Comparison of ENCODE assay signal across 1 cellular context in genomic region chr17:58416396-58416795, GRCh38.
TF ChIP-seq lines count a peak whose summit lies in the region.

No MANE protein-coding gene starts in this region.

TF ChIP-seq in WTC11, 78 proteins besides CTCF, POLR2A, EP300 and RAD21:
- TF ChIP-seq, protein P1, sequence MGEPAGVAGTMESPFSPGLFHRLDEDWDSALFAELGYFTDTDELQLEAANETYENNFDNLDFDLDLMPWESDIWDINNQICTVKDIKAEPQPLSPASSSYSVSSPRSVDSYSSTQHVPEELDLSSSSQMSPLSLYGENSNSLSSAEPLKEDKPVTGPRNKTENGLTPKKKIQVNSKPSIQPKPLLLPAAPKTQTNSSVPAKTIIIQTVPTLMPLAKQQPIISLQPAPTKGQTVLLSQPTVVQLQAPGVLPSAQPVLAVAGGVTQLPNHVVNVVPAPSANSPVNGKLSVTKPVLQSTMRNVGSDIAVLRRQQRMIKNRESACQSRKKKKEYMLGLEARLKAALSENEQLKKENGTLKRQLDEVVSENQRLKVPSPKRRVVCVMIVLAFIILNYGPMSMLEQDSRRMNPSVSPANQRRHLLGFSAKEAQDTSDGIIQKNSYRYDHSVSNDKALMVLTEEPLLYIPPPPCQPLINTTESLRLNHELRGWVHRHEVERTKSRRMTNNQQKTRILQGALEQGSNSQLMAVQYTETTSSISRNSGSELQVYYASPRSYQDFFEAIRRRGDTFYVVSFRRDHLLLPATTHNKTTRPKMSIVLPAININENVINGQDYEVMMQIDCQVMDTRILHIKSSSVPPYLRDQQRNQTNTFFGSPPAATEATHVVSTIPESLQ (CRISPR knock-in tag; IDR thresholded peaks at IDR 0.05) = no peak
- no peak for TF ChIP-seq ZNF138 (CRISPR knock-in tag; conservative IDR thresholded peaks at IDR 0.05)
- TF ChIP-seq CREB1 (CRISPR knock-in tag; IDR thresholded peaks at IDR 0.05) = no peak
- TF ChIP-seq SMAD3 (CRISPR knock-in tag; IDR thresholded peaks at IDR 0.05; ENCODE audit: borderline replicate concordance) = no peak
- no peak for TF ChIP-seq ZBTB21 (CRISPR knock-in tag; IDR thresholded peaks at IDR 0.05; ENCODE audit: borderline replicate concordance)
- no peak for TF ChIP-seq JAZF1 (CRISPR knock-in tag; IDR thresholded peaks at IDR 0.05)
- TF ChIP-seq GABPB1 (CRISPR knock-in tag; IDR thresholded peaks at IDR 0.05) = no peak
- TF ChIP-seq ZNF263 (CRISPR knock-in tag; IDR thresholded peaks at IDR 0.05; ENCODE audit: low read depth) = no peak
- no peak for TF ChIP-seq ETV6 (CRISPR knock-in tag; IDR thresholded peaks at IDR 0.05)
- no peak for TF ChIP-seq PRDM15 (CRISPR knock-in tag; IDR thresholded peaks at IDR 0.05)
- TF ChIP-seq ZNF121 (CRISPR knock-in tag; IDR thresholded peaks at IDR 0.05) = no peak
- TF ChIP-seq CREM (CRISPR knock-in tag; IDR thresholded peaks at IDR 0.05) = no peak
- TF ChIP-seq, protein P2, sequence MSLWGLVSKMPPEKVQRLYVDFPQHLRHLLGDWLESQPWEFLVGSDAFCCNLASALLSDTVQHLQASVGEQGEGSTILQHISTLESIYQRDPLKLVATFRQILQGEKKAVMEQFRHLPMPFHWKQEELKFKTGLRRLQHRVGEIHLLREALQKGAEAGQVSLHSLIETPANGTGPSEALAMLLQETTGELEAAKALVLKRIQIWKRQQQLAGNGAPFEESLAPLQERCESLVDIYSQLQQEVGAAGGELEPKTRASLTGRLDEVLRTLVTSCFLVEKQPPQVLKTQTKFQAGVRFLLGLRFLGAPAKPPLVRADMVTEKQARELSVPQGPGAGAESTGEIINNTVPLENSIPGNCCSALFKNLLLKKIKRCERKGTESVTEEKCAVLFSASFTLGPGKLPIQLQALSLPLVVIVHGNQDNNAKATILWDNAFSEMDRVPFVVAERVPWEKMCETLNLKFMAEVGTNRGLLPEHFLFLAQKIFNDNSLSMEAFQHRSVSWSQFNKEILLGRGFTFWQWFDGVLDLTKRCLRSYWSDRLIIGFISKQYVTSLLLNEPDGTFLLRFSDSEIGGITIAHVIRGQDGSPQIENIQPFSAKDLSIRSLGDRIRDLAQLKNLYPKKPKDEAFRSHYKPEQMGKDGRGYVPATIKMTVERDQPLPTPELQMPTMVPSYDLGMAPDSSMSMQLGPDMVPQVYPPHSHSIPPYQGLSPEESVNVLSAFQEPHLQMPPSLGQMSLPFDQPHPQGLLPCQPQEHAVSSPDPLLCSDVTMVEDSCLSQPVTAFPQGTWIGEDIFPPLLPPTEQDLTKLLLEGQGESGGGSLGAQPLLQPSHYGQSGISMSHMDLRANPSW (CRISPR knock-in tag; conservative IDR thresholded peaks at IDR 0.05; ENCODE audit: low read depth) = no peak
- TF ChIP-seq, protein P3, sequence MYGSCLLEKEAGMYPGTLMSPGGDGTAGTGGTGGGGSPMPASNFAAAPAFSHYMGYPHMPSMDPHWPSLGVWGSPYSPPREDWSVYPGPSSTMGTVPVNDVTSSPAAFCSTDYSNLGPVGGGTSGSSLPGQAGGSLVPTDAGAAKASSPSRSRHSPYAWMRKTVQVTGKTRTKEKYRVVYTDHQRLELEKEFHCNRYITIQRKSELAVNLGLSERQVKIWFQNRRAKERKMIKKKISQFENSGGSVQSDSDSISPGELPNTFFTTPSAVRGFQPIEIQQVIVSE (CRISPR knock-in tag; IDR thresholded peaks at IDR 0.05; ENCODE audit: borderline replicate concordance) = no peak
- no peak for TF ChIP-seq FOXP1 (CRISPR knock-in tag; IDR thresholded peaks at IDR 0.05; ENCODE audit: borderline replicate concordance)
- no peak for TF ChIP-seq E2F5 (CRISPR knock-in tag; IDR thresholded peaks at IDR 0.05)
- TF ChIP-seq, protein P4, sequence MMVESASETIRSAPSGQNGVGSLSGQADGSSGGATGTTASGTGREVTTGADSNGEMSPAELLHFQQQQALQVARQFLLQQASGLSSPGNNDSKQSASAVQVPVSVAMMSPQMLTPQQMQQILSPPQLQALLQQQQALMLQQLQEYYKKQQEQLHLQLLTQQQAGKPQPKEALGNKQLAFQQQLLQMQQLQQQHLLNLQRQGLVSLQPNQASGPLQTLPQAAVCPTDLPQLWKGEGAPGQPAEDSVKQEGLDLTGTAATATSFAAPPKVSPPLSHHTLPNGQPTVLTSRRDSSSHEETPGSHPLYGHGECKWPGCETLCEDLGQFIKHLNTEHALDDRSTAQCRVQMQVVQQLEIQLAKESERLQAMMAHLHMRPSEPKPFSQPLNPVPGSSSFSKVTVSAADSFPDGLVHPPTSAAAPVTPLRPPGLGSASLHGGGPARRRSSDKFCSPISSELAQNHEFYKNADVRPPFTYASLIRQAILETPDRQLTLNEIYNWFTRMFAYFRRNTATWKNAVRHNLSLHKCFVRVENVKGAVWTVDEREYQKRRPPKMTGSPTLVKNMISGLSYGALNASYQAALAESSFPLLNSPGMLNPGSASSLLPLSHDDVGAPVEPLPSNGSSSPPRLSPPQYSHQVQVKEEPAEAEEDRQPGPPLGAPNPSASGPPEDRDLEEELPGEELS (CRISPR knock-in tag; IDR thresholded peaks at IDR 0.05) = no peak
- no peak for TF ChIP-seq ATF1 (CRISPR knock-in tag; IDR thresholded peaks at IDR 0.05)
